In the genomic region with DNA sequence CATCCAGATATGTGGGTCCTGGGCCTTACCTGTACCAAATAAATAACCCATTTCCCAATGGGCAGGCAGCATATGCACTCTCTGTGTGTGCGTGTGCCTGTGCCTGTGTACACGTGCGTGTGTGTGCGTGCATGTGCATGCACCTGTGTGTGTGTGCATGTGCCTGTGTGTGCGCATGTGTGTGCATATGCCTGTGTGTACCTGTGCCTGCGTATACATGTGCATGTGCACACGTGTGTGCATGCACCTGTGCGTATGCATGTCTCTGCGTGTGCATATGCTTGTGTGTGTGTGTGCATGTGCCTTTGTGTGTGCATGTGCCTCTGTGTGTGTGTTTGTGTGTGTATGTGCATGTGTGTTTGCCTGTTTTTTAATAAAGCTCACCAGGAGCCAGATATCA, we compare ENCODE assay signal across 30 cellular contexts.
"Had no signal": no experiment of that assay in that cellular context is flagged by ENCODE, and none has a peak within 500 bp of the region (broad histone marks: within the 10 kb centered on the region; RNA-seq: fewer than 3 reads in every experiment).

No MANE protein-coding gene starts in this region.

- FAIRE-seq: colon, TTC549 had no signal

- DNase-seq: activated CD4-positive, alpha-beta T cell treated with anti-CD3 and anti-CD28 coated beads for 1 hour; activated CD4-positive, alpha-beta T cell treated with anti-CD3 and anti-CD28 coated beads for 4 hours; activated CD4-positive, alpha-beta T cell treated with anti-CD3 and anti-CD28 coated beads, Interleukin-2, amount 10 ng/mL, durations not matched to agents 7 days and 5 days; activated CD4-positive, alpha-beta T cell treated with anti-CD3 and anti-CD28 coated beads, Interleukin-2, amount 50 U/mL, for 4 hours; activated CD8-positive, alpha-beta memory T cell treated with anti-CD3 and anti-CD28 coated beads for 24 hours; activated CD8-positive, alpha-beta T cell treated with anti-CD3 and anti-CD28 coated beads for 36 hours; activated effector memory CD4-positive, alpha-beta T cell treated with anti-CD3 and anti-CD28 coated beads, Interleukin-2, amount 50 U/mL, for 16 hours; activated naive CD4-positive, alpha-beta T cell treated with anti-CD3 and anti-CD28 coated beads for 36 hours; activated naive CD8-positive, alpha-beta T cell treated with anti-CD3 and anti-CD28 coated beads for 36 hours; activated naive CD8-positive, alpha-beta T cell treated with anti-CD3 and anti-CD28 coated beads, Interleukin-2, amount 50 U/mL, for 24 hours; activated T-cell treated with anti-CD3 and anti-CD28 coated beads, Interleukin-2, amount 50 U/mL, for 4 hours; adrenal gland; body of pancreas; caudate nucleus; cortex of kidney; dermis blood vessel endothelial cell; effector CD4-positive, alpha-beta T cell; effector memory CD8-positive, alpha-beta T cell; erythroblast; foreskin keratinocyte; gastrocnemius medialis; glutamatergic neuron; heart left ventricle; T-helper 2 cell had no signal

- H3K4me3 ChIP-seq: adrenal gland, body of pancreas, esophagus muscularis mucosa, gastrocnemius medialis, heart left ventricle had no signal

- H3K4me1 ChIP-seq: adrenal gland, body of pancreas, foreskin keratinocyte, gastrocnemius medialis had no signal

- H3K9me3 ChIP-seq: adrenal gland, body of pancreas, esophagus muscularis mucosa, gastrocnemius medialis, heart left ventricle had no signal

- H3K27ac ChIP-seq: adrenal gland, body of pancreas, esophagus muscularis mucosa, foreskin keratinocyte, gastrocnemius medialis, heart left ventricle, VCaP had no signal

- ATAC-seq: activated CD8-positive, alpha-beta T cell treated with anti-CD3 and anti-CD28 coated beads for 36 hours; activated naive CD8-positive, alpha-beta T cell treated with anti-CD3 and anti-CD28 coated beads, Interleukin-2, amount 50 U/mL, for 24 hours; activated T-cell treated with anti-CD3 and anti-CD28 coated beads, Interleukin-2, amount 50 U/mL, for 4 hours; activated T-helper 17 cell treated with anti-CD3 and anti-CD28 coated beads, Interleukin-2, amount 50 U/mL, for 72 hours; body of pancreas; effector memory CD8-positive, alpha-beta T cell; foreskin keratinocyte; gastrocnemius medialis; heart left ventricle; WTC11 had no signal

- H3K27me3 ChIP-seq: body of pancreas had no signal

- H3K36me3 ChIP-seq: adrenal gland, esophagus muscularis mucosa, gastrocnemius medialis, heart left ventricle had no signal
